8 cellular contexts compared by ENCODE assay signal in the genomic region with DNA sequence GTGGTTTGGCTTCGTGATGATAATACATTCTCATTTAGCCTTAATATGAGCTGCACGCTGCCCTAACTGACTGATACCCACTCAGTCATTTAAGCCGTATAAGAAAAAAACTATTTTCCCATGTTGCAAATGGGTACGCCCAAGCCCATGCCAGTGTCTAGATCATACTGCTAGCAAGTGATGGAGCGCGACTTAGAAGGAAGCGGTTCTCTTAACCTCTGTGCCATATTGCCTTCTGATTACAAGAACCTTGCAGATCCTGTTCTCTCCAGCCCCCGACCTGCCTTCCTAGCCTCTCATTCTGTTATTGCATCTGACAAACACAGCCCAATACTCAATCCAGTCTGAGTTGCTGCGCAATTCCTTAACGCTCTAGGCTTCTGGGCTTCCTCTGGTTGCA. TPM values are rescaled to one million over a fixed set of nuclear protein-coding genes. Genes with fewer than 3 reads are reported as not detected.
DNase-seq lines count a peak whose midpoint lies in the region; ATAC-seq and TF ChIP-seq lines count a peak whose summit lies in the region.

No MANE protein-coding gene starts in this region.

- H3K4me1 ChIP-seq in breast epithelium (peaks cover 3 to 12% of the 10 kb centered on the region in 2 donors), transverse colon (peaks cover 14 to 27% (median 22%) of the 10 kb centered on the region in 4 donors)

- 3 to 5% methylated on average over 10 of the region's 10 CpGs for WGBS in lower leg skin, 2 donors
- WGBS in transverse colon (ENCODE audit: low coverage in 1 of 2), 2 donors = 5 to 34% methylated on average over 2 to 10 of the region's 10 CpGs

- H3K36me3 ChIP-seq in KOPT-K1 (ENCODE audit: insufficient read depth, low read length) = peaks cover 22% of the 10 kb centered on the region
- no peaks in the 10 kb centered on the region for H3K36me3 ChIP-seq in breast epithelium
- no peaks in the 10 kb centered on the region for H3K36me3 ChIP-seq in transverse colon

- DNase-seq in breast epithelium (ENCODE audit: low spot score in 2 of 2) (no peak), lower leg skin (ENCODE audit: low spot score in 2 of 2) (no peak), transverse colon (no peak)

- intact Hi-C loops in breast epithelium (cut with DNase I; ENCODE audit: low total_unique reads) (no loop called here), lower leg skin (cut with DNase I; ENCODE audit: low total_unique reads) (no loop called here), transverse colon (cut with DNase I; ENCODE audit: low total_unique reads) (no loop called here)

- no peak for TF ChIP-seq EP300 in transverse colon (IDR thresholded peaks at IDR 0.05; ENCODE audit: low read depth)

- peak overlapping the region; percentile 84 to 96 (median 90) for H3K4me3 ChIP-seq in breast epithelium
- peak overlapping the region; percentile 99 for H3K4me3 ChIP-seq in lower leg skin (ENCODE audit: low read depth, poor library complexity, severe bottlenecking)
- peak overlapping the region; percentile 77 to 95 (median 83) for H3K4me3 ChIP-seq in transverse colon

- H3K9me3 ChIP-seq in KOPT-K1 (ENCODE audit: insufficient read depth, low read length, poor library complexity, severe bottlenecking) = no peaks in the 10 kb centered on the region
- no peaks in the 10 kb centered on the region for H3K9me3 ChIP-seq in breast epithelium
- H3K9me3 ChIP-seq in transverse colon = no peaks in the 10 kb centered on the region

- H3K27ac ChIP-seq in KOPT-K1 (ENCODE audit: low read depth, low read length, poor library complexity, severe bottlenecking) (peak overlapping the region; percentile 70), breast epithelium (peak overlapping the region; percentile 92 to 93), transverse colon (peak overlapping the region; percentile 84 to 92 (median 88))

- in situ Hi-C loops in transverse colon (cut with MboI; ENCODE audit: low pct_ligation_motif_present in 1 of 4, low pct_unique_long_range_greater_than_20kb in 1 of 4, low sequenced_read_pairs in 3 of 4) = no loop called here

- H3K27me3 ChIP-seq in breast epithelium = no peaks in the 10 kb centered on the region
- no peaks in the 10 kb centered on the region for H3K27me3 ChIP-seq in transverse colon

- no peak for TF ChIP-seq POLR2A in breast epithelium (IDR thresholded peaks at IDR 0.05)
- TF ChIP-seq POLR2A in lower leg skin (IDR thresholded peaks at IDR 0.05) = no peak
- TF ChIP-seq POLR2A in transverse colon (IDR thresholded peaks at IDR 0.05) = no peak

- TF ChIP-seq CTCF in breast epithelium (IDR thresholded peaks at IDR 0.05) (no peak), lower leg skin (IDR thresholded peaks at IDR 0.05) (no peak), transverse colon (IDR thresholded peaks at IDR 0.05) (no peak)

- ATAC-seq in GM18909 (IDR thresholded peaks at IDR 0.05; ENCODE audit: poor library complexity, unreplicated experiment) (peak; percentile 16), HG03565 (IDR thresholded peaks at IDR 0.05; ENCODE audit: unreplicated experiment) (no peak), GM21723 (IDR thresholded peaks at IDR 0.05; ENCODE audit: unreplicated experiment) (no peak), GM19467 (IDR thresholded peaks at IDR 0.05; ENCODE audit: unreplicated experiment) (no peak)

RNA-seq across cellular contexts. Expression of gene GPALPP1, which starts 0.6 kb away (rescaled TPM):
- total RNA-seq in breast epithelium (10 to 100 TPM; 22.7 to 36.0 (median 23.3) TPM), lower leg skin (10 to 100 TPM; 18.3 to 29.6 (median 19.9) TPM), transverse colon (10 to 100 TPM; 12.1 to 30.3 (median 22.0) TPM)

RNA-seq across cellular contexts. Expression of gene NUFIP1, which starts 0.7 kb away (rescaled TPM):
- 1 to 10 TPM; 2.4 to 4.0 (median 3.3) TPM for total RNA-seq in breast epithelium
- total RNA-seq in lower leg skin = 1 to 10 TPM in 3 of 4 donors, under 1 TPM in 1; 0.88 to 4.0 (median 3.7) TPM
- total RNA-seq in transverse colon = 1 to 10 TPM in 3 of 4 donors, under 1 TPM in 1; 0.37 to 3.6 (median 1.7) TPM
